1 cellular context compared by ENCODE assay signal in the genomic region with DNA sequence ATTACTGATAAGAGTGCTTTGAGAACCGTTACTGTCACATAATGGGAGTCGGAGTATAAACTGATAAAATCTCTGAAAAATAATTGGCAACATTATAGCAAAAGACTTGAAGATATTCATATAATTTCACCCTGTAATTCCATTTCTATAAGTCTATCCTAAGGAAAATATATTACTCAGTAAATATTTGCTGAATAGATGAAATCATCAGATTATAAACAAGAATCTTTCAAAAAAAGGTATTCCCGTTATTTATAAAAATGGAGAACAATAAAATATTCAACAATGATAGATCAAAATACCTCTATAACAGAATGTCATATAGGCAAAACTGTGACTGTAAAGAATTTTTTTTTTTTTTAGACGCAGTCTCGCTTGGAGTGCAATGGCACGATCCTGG.
TF ChIP-seq lines count a peak whose summit lies in the region.

No MANE protein-coding gene starts in this region.

TF ChIP-seq in K562, 482 proteins besides CTCF, POLR2A, EP300 and RAD21 (continued from another document):
- TF ChIP-seq, protein P1, sequence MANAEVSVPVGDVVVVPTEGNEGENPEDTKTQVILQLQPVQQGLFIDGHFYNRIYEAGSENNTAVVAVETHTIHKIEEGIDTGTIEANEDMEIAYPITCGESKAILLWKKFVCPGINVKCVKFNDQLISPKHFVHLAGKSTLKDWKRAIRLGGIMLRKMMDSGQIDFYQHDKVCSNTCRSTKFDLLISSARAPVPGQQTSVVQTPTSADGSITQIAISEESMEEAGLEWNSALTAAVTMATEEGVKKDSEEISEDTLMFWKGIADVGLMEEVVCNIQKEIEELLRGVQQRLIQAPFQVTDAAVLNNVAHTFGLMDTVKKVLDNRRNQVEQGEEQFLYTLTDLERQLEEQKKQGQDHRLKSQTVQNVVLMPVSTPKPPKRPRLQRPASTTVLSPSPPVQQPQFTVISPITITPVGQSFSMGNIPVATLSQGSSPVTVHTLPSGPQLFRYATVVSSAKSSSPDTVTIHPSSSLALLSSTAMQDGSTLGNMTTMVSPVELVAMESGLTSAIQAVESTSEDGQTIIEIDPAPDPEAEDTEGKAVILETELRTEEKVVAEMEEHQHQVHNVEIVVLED (CRISPR knock-in tag; IDR thresholded peaks at IDR 0.05), result no peak
- TF ChIP-seq, protein P2, sequence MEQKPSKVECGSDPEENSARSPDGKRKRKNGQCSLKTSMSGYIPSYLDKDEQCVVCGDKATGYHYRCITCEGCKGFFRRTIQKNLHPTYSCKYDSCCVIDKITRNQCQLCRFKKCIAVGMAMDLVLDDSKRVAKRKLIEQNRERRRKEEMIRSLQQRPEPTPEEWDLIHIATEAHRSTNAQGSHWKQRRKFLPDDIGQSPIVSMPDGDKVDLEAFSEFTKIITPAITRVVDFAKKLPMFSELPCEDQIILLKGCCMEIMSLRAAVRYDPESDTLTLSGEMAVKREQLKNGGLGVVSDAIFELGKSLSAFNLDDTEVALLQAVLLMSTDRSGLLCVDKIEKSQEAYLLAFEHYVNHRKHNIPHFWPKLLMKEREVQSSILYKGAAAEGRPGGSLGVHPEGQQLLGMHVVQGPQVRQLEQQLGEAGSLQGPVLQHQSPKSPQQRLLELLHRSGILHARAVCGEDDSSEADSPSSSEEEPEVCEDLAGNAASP (IDR thresholded peaks at IDR 0.05), result no peak
- no peak for TF ChIP-seq KDM5B (IDR thresholded peaks at IDR 0.05; ENCODE audit: insufficient replicate concordance, low read depth, low read length)
- no peak for TF ChIP-seq TRIM24 (IDR thresholded peaks at IDR 0.05)
- TF ChIP-seq MAFK (IDR thresholded peaks at IDR 0.05; ENCODE audit: low read length), result no peak
- TF ChIP-seq ZNF561 (CRISPR knock-in tag; conservative IDR thresholded peaks at IDR 0.05), result no peak
- TF ChIP-seq, protein P3, sequence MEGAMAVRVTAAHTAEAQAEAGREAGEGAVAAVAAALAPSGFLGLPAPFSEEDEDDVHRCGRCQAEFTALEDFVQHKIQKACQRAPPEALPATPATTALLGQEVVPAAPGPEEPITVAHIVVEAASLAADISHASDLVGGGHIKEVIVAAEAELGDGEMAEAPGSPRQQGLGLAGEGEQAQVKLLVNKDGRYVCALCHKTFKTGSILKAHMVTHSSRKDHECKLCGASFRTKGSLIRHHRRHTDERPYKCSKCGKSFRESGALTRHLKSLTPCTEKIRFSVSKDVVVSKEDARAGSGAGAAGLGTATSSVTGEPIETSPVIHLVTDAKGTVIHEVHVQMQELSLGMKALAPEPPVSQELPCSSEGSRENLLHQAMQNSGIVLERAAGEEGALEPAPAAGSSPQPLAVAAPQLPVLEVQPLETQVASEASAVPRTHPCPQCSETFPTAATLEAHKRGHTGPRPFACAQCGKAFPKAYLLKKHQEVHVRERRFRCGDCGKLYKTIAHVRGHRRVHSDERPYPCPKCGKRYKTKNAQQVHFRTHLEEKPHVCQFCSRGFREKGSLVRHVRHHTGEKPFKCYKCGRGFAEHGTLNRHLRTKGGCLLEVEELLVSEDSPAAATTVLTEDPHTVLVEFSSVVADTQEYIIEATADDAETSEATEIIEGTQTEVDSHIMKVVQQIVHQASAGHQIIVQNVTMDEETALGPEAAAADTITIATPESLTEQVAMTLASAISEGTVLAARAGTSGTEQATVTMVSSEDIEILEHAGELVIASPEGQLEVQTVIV (CRISPR knock-in tag; IDR thresholded peaks at IDR 0.05; ENCODE audit: borderline replicate concordance), result no peak
- no peak for TF ChIP-seq FOXK2 (conservative IDR thresholded peaks at IDR 0.05 in 1 of 2, IDR thresholded peaks at IDR 0.05 in 1 of 2; ENCODE audit: low read depth in 2 of 2)
- no peak for TF ChIP-seq NCOR1 (IDR thresholded peaks at IDR 0.05)
- TF ChIP-seq RBBP5 (IDR thresholded peaks at IDR 0.05; ENCODE audit: borderline replicate concordance, insufficient read depth, low read length, poor library complexity, severe bottlenecking), result no peak
- TF ChIP-seq, protein P4, sequence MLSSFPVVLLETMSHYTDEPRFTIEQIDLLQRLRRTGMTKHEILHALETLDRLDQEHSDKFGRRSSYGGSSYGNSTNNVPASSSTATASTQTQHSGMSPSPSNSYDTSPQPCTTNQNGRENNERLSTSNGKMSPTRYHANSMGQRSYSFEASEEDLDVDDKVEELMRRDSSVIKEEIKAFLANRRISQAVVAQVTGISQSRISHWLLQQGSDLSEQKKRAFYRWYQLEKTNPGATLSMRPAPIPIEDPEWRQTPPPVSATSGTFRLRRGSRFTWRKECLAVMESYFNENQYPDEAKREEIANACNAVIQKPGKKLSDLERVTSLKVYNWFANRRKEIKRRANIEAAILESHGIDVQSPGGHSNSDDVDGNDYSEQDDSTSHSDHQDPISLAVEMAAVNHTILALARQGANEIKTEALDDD (IDR thresholded peaks at IDR 0.05), result no peak
- TF ChIP-seq, protein P5, sequence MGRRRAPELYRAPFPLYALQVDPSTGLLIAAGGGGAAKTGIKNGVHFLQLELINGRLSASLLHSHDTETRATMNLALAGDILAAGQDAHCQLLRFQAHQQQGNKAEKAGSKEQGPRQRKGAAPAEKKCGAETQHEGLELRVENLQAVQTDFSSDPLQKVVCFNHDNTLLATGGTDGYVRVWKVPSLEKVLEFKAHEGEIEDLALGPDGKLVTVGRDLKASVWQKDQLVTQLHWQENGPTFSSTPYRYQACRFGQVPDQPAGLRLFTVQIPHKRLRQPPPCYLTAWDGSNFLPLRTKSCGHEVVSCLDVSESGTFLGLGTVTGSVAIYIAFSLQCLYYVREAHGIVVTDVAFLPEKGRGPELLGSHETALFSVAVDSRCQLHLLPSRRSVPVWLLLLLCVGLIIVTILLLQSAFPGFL (CRISPR knock-in tag; IDR thresholded peaks at IDR 0.05), result no peak
- TF ChIP-seq BMI1 (IDR thresholded peaks at IDR 0.05; ENCODE audit: low read length), result no peak
